ENCODE assay signal across 13 cellular contexts in the genomic region with DNA sequence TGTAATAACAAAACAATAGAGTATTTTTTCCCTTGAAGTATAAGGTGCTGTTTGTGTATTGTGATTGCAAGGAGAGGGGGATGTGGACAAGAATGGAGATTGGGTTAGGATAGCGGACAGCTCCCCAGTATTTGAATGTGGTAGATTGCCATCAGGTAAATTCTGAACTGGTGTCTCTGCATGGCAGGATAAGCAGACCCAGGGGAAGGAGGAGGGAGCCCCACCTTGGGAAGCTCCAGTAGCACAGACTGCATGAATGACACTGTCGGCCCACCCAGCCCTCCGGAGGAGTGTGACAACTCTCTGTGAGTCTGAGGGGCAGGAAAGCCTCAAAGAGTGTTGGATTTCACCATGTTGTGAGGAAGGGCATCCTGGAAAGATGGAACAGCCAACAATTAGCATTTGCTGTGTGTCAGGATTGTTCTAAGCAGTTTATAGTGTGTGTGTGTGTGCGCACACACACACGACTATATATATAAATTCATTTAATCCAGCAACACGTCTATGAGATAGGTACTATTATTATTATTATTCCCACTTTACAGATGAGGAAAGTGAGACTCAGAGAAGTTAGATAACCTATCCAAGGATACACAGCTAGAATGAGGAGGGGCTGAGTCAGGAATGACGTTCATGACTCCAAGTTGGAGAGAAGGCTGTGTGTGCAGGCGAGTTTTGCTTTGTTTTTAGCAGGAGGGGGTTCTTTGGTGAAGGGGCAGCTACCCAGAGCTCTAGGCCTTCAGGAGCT.
"Had no signal": no experiment of that assay in that cellular context is flagged by ENCODE, and none has a peak within 500 bp of the region (broad histone marks: within the 10 kb centered on the region; RNA-seq: fewer than 3 reads in every experiment).

No MANE protein-coding gene starts in this region.

- H3K4me3 ChIP-seq: breast epithelium, esophagus muscularis mucosa, hepatocyte, psoas muscle, right lobe of liver, thoracic aorta had no signal

- H3K27ac Mint-ChIP-seq: activated naive CD8-positive, alpha-beta T cell treated with anti-CD3 and anti-CD28 coated beads, Interleukin-2, amount 50 U/mL, for 24 hours had no signal

- DNase-seq: activated CD4-positive, CD25-positive, alpha-beta regulatory T cell treated with anti-CD3 and anti-CD28 coated beads, Interleukin-2, amount 50 U/mL, for 72 hours; activated naive CD4-positive, alpha-beta T cell treated with Interleukin-2 at 50 U/mL for 16 hours; activated naive CD8-positive, alpha-beta T cell treated with anti-CD3 and anti-CD28 coated beads, Interleukin-2, amount 50 U/mL, for 24 hours; activated T-cell treated with anti-CD3 and anti-CD28 coated beads for 4 hours; aorta; islet precursor cell; nephron progenitor cell; psoas muscle had no signal

- H3K9me3 Mint-ChIP-seq: activated naive CD8-positive, alpha-beta T cell treated with anti-CD3 and anti-CD28 coated beads, Interleukin-2, amount 50 U/mL, for 24 hours; nephron progenitor cell had no signal

- ATAC-seq: activated naive CD8-positive, alpha-beta T cell treated with anti-CD3 and anti-CD28 coated beads, Interleukin-2, amount 50 U/mL, for 24 hours; psoas muscle had no signal

- H3K4me3 Mint-ChIP-seq: activated naive CD8-positive, alpha-beta T cell treated with anti-CD3 and anti-CD28 coated beads, Interleukin-2, amount 50 U/mL, for 24 hours; nephron progenitor cell had no signal

- H3K79me2 ChIP-seq: hepatocyte had no signal

- H3K27me3 ChIP-seq: breast epithelium, esophagus muscularis mucosa, hepatocyte, right lobe of liver had no signal

- H3K36me3 ChIP-seq: breast epithelium, esophagus muscularis mucosa, right lobe of liver, thoracic aorta had no signal

- H3K4me1 Mint-ChIP-seq: activated naive CD8-positive, alpha-beta T cell treated with anti-CD3 and anti-CD28 coated beads, Interleukin-2, amount 50 U/mL, for 24 hours had no signal

- H3K9me3 ChIP-seq: breast epithelium, esophagus muscularis mucosa, psoas muscle, right lobe of liver, thoracic aorta had no signal

- H3K27ac ChIP-seq: breast epithelium, esophagus muscularis mucosa, hepatocyte, psoas muscle, right lobe of liver, thoracic aorta had no signal

- H2AFZ ChIP-seq: hepatocyte had no signal

- H3K4me2 ChIP-seq: hepatocyte had no signal

- H3K4me1 ChIP-seq: breast epithelium, psoas muscle, right lobe of liver had no signal
